Comparison of ENCODE assay signal across 3 cellular contexts in genomic region chr15:31302029-31302657, GRCh38.
TF ChIP-seq lines count a peak whose summit lies in the region.

No MANE protein-coding gene starts in this region.

TF ChIP-seq in SK-N-SH, 30 proteins besides CTCF, POLR2A, EP300 and RAD21 (continued from another document):
- no peak for TF ChIP-seq CHD2 (IDR thresholded peaks at IDR 0.05; ENCODE audit: low read length, partially characterized antibody)
TF ChIP-seq in SK-N-SH: peak in this region for 0.

TF ChIP-seq in SK-N-SH treated with all-trans-retinoic acid at 6 μM for 48 hours, 23 proteins besides CTCF, POLR2A, EP300 and RAD21:
- TF ChIP-seq ESRRG (CRISPR knock-in tag; IDR thresholded peaks at IDR 0.05) (no peak), RARB (CRISPR knock-in tag; IDR thresholded peaks at IDR 0.05) (no peak), POU6F1 (CRISPR knock-in tag; IDR thresholded peaks at IDR 0.05; ENCODE audit: borderline replicate concordance, low read depth) (no peak), TSHZ2 (CRISPR knock-in tag; IDR thresholded peaks at IDR 0.05) (no peak), ZC3H10 (CRISPR knock-in tag; IDR thresholded peaks at IDR 0.05) (no peak), ZFP3 (CRISPR knock-in tag; IDR thresholded peaks at IDR 0.05) (no peak)
TF ChIP-seq in SK-N-SH treated with all-trans-retinoic acid at 6 μM for 48 hours: peak in this region for 0.

TF ChIP-seq in H1, 55 proteins besides CTCF, POLR2A, EP300 and RAD21:
- no peak for TF ChIP-seq SAP30 (IDR thresholded peaks at IDR 0.05; ENCODE audit: insufficient read depth, insufficient replicate concordance, low read length)
- no peak for TF ChIP-seq CREB1 (IDR thresholded peaks at IDR 0.05)
- no peak for TF ChIP-seq GTF2F1 (IDR thresholded peaks at IDR 0.05; ENCODE audit: borderline replicate concordance, low read depth, low read length)
- no peak for TF ChIP-seq SP1 (IDR thresholded peaks at IDR 0.05; ENCODE audit: low read depth, low read length)
- TF ChIP-seq RFX5 (IDR thresholded peaks at IDR 0.05; ENCODE audit: borderline replicate concordance, low read depth, low read length): no peak
- no peak for TF ChIP-seq JUN (IDR thresholded peaks at IDR 0.05; ENCODE audit: low read depth, low read length)
- TF ChIP-seq TBP (IDR thresholded peaks at IDR 0.05; ENCODE audit: low read depth, low read length): no peak
- TF ChIP-seq RBBP5 (IDR thresholded peaks at IDR 0.05; ENCODE audit: borderline replicate concordance, low read depth, low read length): no peak
- TF ChIP-seq GABPA (IDR thresholded peaks at IDR 0.05; ENCODE audit: borderline replicate concordance, insufficient read depth, low read length): no peak
- no peak for TF ChIP-seq TEAD4 (IDR thresholded peaks at IDR 0.05; ENCODE audit: low read depth, low read length)
- no peak for TF ChIP-seq POLR2AphosphoS5 (IDR thresholded peaks at IDR 0.05; ENCODE audit: low read depth, low read length)
- no peak for TF ChIP-seq TCF12 (IDR thresholded peaks at IDR 0.05; ENCODE audit: low read depth, low read length)
- no peak for TF ChIP-seq TAF1 (IDR thresholded peaks at IDR 0.05; ENCODE audit: low read depth, low read length)
- TF ChIP-seq SP4 (IDR thresholded peaks at IDR 0.05; ENCODE audit: low read length): no peak
- TF ChIP-seq KDM4A (IDR thresholded peaks at IDR 0.05; ENCODE audit: low read depth, low read length, severe bottlenecking): no peak
- no peak for TF ChIP-seq CEBPB (IDR thresholded peaks at IDR 0.05; ENCODE audit: low read depth, low read length)
- no peak for TF ChIP-seq SIX5 (IDR thresholded peaks at IDR 0.05; ENCODE audit: low read depth, low read length)
- TF ChIP-seq USF2 (IDR thresholded peaks at IDR 0.05; ENCODE audit: low read length): no peak
- TF ChIP-seq KDM1A (IDR thresholded peaks at IDR 0.05; ENCODE audit: borderline replicate concordance, low read length): no peak
- no peak for TF ChIP-seq ATF2 (IDR thresholded peaks at IDR 0.05; ENCODE audit: low read length)
TF ChIP-seq in H1: peak in this region for 0.
